ENCODE assay signal across 37 cellular contexts in genomic region chrX:70988425-70988824, GRCh38. TPM values are rescaled to one million over a fixed set of nuclear protein-coding genes. Genes with fewer than 3 reads are reported as not detected.
"Had no signal": no experiment of that assay in that cellular context is flagged by ENCODE, and none has a peak within 500 bp of the region (broad histone marks: within the 10 kb centered on the region; RNA-seq: fewer than 3 reads in every experiment).

No MANE protein-coding gene starts in this region.

- H3K36me3 ChIP-seq: MG63 had no signal

- H3K4me3 ChIP-seq: MG63 had no signal

- H3K9me3 ChIP-seq: MG63 had no signal

- H3K27me3 ChIP-seq: MG63 had no signal

- DNase-seq: Karpas-422, Kasumi-1, MG63, MM.1S, MV-4-11, NCI-H1048, NCI-H1092, NCI-H1092 treated with DMSO at 0.1 percent for 48 hours, NCI-H1105, NCI-H1105 treated with DMSO at 0.1 percent for 48 hours, NCI-H1417, NCI-H1417 treated with DMSO at 0.1 percent for 48 hours, NCI-H1436, NCI-H1436 treated with DMSO at 0.1 percent for 48 hours, NCI-H146, NCI-H1694, NCI-H1694 treated with DMSO at 0.1 percent for 48 hours, NCI-H187, NCI-H187 treated with DMSO at 0.1 percent for 48 hours, NCI-H1930, NCI-H2029, NCI-H2029 treated with DMSO at 0.1 percent for 48 hours, NCI-H2081, NCI-H2081 treated with DMSO at 0.1 percent for 48 hours, NCI-H2107, NCI-H2171, NCI-H2171 treated with DMSO at 0.1 percent for 48 hours, NCI-H2227 treated with DMSO at 0.1 percent for 48 hours, NCI-H226, NCI-H345, NCI-H446, NCI-H446 treated with DMSO at 0.1 percent for 48 hours, NCI-H510A, NCI-H510A treated with DMSO at 0.1 percent for 48 hours had no signal

RNA-seq across cellular contexts. Expression of gene SLC7A3, which starts 57.5 kb away (rescaled TPM):
- total RNA-seq: M059J, MCF 10A, NCI-H460 had no signal
